ENCODE assay signal across 8 cellular contexts in the genomic region with DNA sequence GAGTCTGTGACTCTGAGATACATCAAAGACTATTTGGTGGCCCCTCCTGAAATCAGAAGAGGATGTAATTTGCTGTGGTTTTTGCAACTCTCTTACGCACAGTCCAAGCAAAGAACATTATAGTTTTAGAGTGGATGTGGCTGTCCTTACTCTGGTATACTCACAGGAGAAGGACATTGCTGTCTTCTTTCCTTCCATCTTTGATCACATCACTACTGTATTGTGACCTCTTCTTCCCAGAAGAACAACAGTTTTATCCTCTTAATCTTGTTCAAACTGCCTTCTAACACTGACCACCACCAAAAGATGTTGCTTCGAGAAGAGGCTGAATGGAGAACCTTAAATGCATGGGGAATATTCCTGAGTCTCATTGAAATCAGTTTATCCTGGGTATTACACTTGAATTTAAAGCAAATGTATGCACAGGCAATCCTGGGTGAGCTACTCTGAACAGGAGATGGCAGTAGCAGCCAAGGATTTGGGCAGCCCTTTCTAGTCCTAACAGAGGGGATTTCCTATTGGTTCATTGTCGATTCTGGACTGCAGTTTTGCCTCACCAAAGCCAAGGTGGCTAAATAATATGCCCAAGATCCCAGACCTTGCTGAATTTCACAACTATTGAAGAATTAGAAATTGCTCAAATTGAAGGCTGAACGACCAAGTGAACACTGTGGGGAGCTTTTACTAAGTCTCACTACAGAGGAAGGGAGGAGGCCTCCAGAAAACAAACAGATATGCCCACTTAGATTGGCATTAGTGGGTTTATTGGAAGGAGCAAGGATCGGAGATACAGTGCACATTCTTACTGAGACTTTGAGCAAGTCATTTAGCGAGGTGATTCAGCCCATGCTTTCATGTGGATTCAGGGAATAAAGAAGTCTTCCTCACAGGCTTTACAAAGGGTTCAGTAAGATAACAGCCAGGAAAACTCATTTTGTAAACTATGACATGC.
DNase-seq lines count a peak whose midpoint lies in the region; ATAC-seq and TF ChIP-seq lines count a peak whose summit lies in the region.

No MANE protein-coding gene starts in this region.

- ATAC-seq in GM18867 (IDR thresholded peaks at IDR 0.05; ENCODE audit: unreplicated experiment) (peak; percentile 85), HG03060 (IDR thresholded peaks at IDR 0.05; ENCODE audit: low read depth, unreplicated experiment) (peak; percentile 52), right lobe of liver (peak; percentile 76 to 99 (median 84)), gastrocnemius medialis (no peak)

- no peak overlapping the region for H3K4me3 Mint-ChIP-seq in activated naive CD4-positive, alpha-beta T cell treated with anti-CD3 and anti-CD28 coated beads, Interleukin-2, amount 10 ng/mL, durations not matched to agents 7 days and 5 days

- no peak overlapping the region for H3K27ac ChIP-seq in right lobe of liver
- no peak overlapping the region for H3K27ac ChIP-seq in gastrocnemius medialis

- H3K9me3 Mint-ChIP-seq in activated naive CD4-positive, alpha-beta T cell treated with anti-CD3 and anti-CD28 coated beads, Interleukin-2, amount 10 ng/mL, durations not matched to agents 7 days and 5 days: peaks cover 1% of the 10 kb centered on the region

- no peak for TF ChIP-seq POLR2A in right lobe of liver (IDR thresholded peaks at IDR 0.05)
- TF ChIP-seq POLR2A in gastrocnemius medialis (IDR thresholded peaks at IDR 0.05): no peak

- H3K27me3 ChIP-seq in BE2C (no peaks in the 10 kb centered on the region), right lobe of liver (no peaks in the 10 kb centered on the region), gastrocnemius medialis (no peaks in the 10 kb centered on the region)

- no peaks in the 10 kb centered on the region for H3K9me3 ChIP-seq in BE2C
- H3K9me3 ChIP-seq in right lobe of liver: no peaks in the 10 kb centered on the region
- no peaks in the 10 kb centered on the region for H3K9me3 ChIP-seq in gastrocnemius medialis

- in situ Hi-C loops in gastrocnemius medialis (cut with MboI; ENCODE audit: low sequenced_read_pairs in 4 of 4): loop anchor here in 1 of 4 donors (25.0 kb wide), 1 partner anchor 329 kb away; no protein-coding TSS in a partner anchor

- H3K36me3 Mint-ChIP-seq in activated naive CD4-positive, alpha-beta T cell treated with anti-CD3 and anti-CD28 coated beads, Interleukin-2, amount 10 ng/mL, durations not matched to agents 7 days and 5 days: no peaks in the 10 kb centered on the region

- no peak overlapping the region for H3K4me3 ChIP-seq in BE2C (ENCODE audit: low read depth, low read length)
- no peak overlapping the region for H3K4me3 ChIP-seq in right lobe of liver
- no peak overlapping the region for H3K4me3 ChIP-seq in gastrocnemius medialis

- no peaks in the 10 kb centered on the region for H3K4me1 Mint-ChIP-seq in activated naive CD4-positive, alpha-beta T cell treated with anti-CD3 and anti-CD28 coated beads, Interleukin-2, amount 10 ng/mL, durations not matched to agents 7 days and 5 days

- H3K4me1 ChIP-seq in BE2C (no peaks in the 10 kb centered on the region; the same call in 1 of the 2 replicates), right lobe of liver (no peaks in the 10 kb centered on the region), gastrocnemius medialis (no peaks in the 10 kb centered on the region)

- no peak overlapping the region for H3K27ac Mint-ChIP-seq in activated naive CD4-positive, alpha-beta T cell treated with anti-CD3 and anti-CD28 coated beads, Interleukin-2, amount 10 ng/mL, durations not matched to agents 7 days and 5 days

- CTCF ChIA-PET in activated naive CD4-positive, alpha-beta T cell treated with anti-CD3 and anti-CD28 coated beads, Interleukin-2, amount 10 ng/mL, durations not matched to agents 7 days and 5 days (lab: Charles Lee): no interaction called here

- TF ChIP-seq CTCF in BE2C (IDR thresholded peaks at IDR 0.05; ENCODE audit: low read depth, low read length) (peak; percentile 66), right lobe of liver (IDR thresholded peaks at IDR 0.05) (peak; percentile 44 to 63 (median 52)), gastrocnemius medialis (IDR thresholded peaks at IDR 0.05 in 4 of 5, conservative IDR thresholded peaks at IDR 0.05 in 1 of 5) (peak in 2 of 5 experiments; percentile 11 to 27)

- H3K36me3 ChIP-seq in BE2C (peaks cover 4% of the 10 kb centered on the region), right lobe of liver (no peaks in the 10 kb centered on the region), gastrocnemius medialis (no peaks in the 10 kb centered on the region)

- WGBS in right lobe of liver (ENCODE audit: insufficient coverage, low coverage, low lambda C conversion rate, missing lambda C conversion rate): 31% methylated on average over 4 of the region's 6 CpGs

- DNase-seq in BE2C (peak; percentile 47), NCI-H446 (lab: John Stamatoyannopoulos, UW) (peak; percentile 56 to 71), cerebellar cortex (ENCODE audit: low spot score) (peak; percentile 80), right lobe of liver (peak in 2 of 3 donors; percentile 25 to 47), gastrocnemius medialis (no peak)
- DNase-seq in activated naive CD4-positive, alpha-beta T cell treated with anti-CD3 and anti-CD28 coated beads, Interleukin-2, amount 10 ng/mL, durations not matched to agents 7 days and 5 days: no peak

- intact Hi-C loops in right lobe of liver (cut with DNase I): no loop called here
- intact Hi-C loops in gastrocnemius medialis (cut with DNase I; ENCODE audit: low total_unique reads): loop anchor here (10.0 kb wide), 1 partner anchor 327 kb away; no protein-coding TSS in a partner anchor

- H3K27me3 Mint-ChIP-seq in activated naive CD4-positive, alpha-beta T cell treated with anti-CD3 and anti-CD28 coated beads, Interleukin-2, amount 10 ng/mL, durations not matched to agents 7 days and 5 days: no peaks in the 10 kb centered on the region

Comparison
In these comparisons a context has a peak if more than half of its experiments do, and no peak if none do; other contexts are left out.
1. DNase-seq: peak in BE2C (single experiment), NCI-H446 (2 of 2), cerebellar cortex (single experiment) and right lobe of liver (2 of 3); none in gastrocnemius medialis (0 of 2) and activated naive CD4-positive, alpha-beta T cell treated with anti-CD3 and anti-CD28 coated beads, Interleukin-2, amount 10 ng/mL, durations not matched to agents 7 days and 5 days (single experiment).
2. ATAC-seq: peak in GM18867 (single experiment), HG03060 (single experiment) and right lobe of liver (4 of 4); none in gastrocnemius medialis (0 of 2).